Comparison of ENCODE assay signal across 1 cellular context in the genomic region with DNA sequence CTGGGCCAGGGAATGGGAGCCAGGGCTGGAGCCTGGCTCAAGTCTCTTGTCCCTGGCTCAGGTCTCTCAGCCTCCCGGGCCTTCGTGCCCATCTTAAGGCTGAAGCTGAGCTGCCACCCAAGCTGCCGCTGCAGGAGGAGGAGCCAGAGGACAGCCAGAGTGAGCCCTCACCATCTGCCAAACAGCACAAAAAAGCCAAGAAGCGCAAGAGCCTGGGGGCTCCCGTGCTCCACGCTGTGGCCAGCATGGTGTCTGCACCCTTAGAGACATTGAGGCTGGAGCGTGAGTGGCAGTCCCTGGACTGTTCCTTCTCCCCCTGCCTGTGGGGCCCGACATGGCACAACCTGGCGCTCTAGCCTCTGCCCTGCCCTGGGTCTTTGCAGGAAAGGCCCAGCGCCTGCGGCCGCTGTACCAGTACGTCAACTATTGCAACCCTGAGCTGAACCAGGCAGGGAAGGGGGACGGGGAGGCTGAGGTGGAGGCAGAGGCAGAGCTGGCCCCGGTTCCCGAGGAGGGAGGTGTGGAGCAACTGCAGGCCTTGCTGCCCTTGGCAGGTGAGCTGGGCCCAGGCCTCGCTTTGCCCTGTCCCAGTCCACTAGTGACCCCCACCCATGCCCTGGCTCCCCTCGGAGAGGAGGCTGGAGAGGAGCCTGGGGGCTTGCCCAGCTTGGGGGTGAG.
TF ChIP-seq lines count a peak whose summit lies in the region.

No MANE protein-coding gene starts in this region.

TF ChIP-seq in HepG2, 621 proteins besides CTCF, POLR2A, EP300 and RAD21 (continued from another document and continues in another):
- TF ChIP-seq, protein P1, sequence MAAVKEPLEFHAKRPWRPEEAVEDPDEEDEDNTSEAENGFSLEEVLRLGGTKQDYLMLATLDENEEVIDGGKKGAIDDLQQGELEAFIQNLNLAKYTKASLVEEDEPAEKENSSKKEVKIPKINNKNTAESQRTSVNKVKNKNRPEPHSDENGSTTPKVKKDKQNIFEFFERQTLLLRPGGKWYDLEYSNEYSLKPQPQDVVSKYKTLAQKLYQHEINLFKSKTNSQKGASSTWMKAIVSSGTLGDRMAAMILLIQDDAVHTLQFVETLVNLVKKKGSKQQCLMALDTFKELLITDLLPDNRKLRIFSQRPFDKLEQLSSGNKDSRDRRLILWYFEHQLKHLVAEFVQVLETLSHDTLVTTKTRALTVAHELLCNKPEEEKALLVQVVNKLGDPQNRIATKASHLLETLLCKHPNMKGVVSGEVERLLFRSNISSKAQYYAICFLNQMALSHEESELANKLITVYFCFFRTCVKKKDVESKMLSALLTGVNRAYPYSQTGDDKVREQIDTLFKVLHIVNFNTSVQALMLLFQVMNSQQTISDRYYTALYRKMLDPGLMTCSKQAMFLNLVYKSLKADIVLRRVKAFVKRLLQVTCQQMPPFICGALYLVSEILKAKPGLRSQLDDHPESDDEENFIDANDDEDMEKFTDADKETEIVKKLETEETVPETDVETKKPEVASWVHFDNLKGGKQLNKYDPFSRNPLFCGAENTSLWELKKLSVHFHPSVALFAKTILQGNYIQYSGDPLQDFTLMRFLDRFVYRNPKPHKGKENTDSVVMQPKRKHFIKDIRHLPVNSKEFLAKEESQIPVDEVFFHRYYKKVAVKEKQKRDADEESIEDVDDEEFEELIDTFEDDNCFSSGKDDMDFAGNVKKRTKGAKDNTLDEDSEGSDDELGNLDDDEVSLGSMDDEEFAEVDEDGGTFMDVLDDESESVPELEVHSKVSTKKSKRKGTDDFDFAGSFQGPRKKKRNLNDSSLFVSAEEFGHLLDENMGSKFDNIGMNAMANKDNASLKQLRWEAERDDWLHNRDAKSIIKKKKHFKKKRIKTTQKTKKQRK (IDR thresholded peaks at IDR 0.05; ENCODE audit: low read length): no peak
- peak; percentile 38; the same call in 1 of the 2 replicates for TF ChIP-seq HNF4A (CRISPR knock-in tag; IDR thresholded peaks at IDR 0.05)
- TF ChIP-seq PHF5A (CRISPR knock-in tag; IDR thresholded peaks at IDR 0.05; ENCODE audit: low read depth, unreplicated experiment): no peak
- 0 out of 2 replicates have a peak, but pooled peaks have one; percentile 34 for TF ChIP-seq RBAK (CRISPR knock-in tag; IDR thresholded peaks at IDR 0.05)
- TF ChIP-seq TCF7L2 (IDR thresholded peaks at IDR 0.05; ENCODE audit: low read depth, low read length): no peak
- no peak for TF ChIP-seq KDM1A (CRISPR knock-in tag; IDR thresholded peaks at IDR 0.05)
- TF ChIP-seq, protein P2, sequence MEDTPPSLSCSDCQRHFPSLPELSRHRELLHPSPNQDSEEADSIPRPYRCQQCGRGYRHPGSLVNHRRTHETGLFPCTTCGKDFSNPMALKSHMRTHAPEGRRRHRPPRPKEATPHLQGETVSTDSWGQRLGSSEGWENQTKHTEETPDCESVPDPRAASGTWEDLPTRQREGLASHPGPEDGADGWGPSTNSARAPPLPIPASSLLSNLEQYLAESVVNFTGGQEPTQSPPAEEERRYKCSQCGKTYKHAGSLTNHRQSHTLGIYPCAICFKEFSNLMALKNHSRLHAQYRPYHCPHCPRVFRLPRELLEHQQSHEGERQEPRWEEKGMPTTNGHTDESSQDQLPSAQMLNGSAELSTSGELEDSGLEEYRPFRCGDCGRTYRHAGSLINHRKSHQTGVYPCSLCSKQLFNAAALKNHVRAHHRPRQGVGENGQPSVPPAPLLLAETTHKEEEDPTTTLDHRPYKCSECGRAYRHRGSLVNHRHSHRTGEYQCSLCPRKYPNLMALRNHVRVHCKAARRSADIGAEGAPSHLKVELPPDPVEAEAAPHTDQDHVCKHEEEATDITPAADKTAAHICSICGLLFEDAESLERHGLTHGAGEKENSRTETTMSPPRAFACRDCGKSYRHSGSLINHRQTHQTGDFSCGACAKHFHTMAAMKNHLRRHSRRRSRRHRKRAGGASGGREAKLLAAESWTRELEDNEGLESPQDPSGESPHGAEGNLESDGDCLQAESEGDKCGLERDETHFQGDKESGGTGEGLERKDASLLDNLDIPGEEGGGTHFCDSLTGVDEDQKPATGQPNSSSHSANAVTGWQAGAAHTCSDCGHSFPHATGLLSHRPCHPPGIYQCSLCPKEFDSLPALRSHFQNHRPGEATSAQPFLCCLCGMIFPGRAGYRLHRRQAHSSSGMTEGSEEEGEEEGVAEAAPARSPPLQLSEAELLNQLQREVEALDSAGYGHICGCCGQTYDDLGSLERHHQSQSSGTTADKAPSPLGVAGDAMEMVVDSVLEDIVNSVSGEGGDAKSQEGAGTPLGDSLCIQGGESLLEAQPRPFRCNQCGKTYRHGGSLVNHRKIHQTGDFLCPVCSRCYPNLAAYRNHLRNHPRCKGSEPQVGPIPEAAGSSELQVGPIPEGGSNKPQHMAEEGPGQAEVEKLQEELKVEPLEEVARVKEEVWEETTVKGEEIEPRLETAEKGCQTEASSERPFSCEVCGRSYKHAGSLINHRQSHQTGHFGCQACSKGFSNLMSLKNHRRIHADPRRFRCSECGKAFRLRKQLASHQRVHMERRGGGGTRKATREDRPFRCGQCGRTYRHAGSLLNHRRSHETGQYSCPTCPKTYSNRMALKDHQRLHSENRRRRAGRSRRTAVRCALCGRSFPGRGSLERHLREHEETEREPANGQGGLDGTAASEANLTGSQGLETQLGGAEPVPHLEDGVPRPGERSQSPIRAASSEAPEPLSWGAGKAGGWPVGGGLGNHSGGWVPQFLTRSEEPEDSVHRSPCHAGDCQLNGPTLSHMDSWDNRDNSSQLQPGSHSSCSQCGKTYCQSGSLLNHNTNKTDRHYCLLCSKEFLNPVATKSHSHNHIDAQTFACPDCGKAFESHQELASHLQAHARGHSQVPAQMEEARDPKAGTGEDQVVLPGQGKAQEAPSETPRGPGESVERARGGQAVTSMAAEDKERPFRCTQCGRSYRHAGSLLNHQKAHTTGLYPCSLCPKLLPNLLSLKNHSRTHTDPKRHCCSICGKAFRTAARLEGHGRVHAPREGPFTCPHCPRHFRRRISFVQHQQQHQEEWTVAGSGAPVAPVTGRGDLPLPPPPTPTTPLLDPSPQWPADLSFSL (CRISPR knock-in tag; IDR thresholded peaks at IDR 0.05): no peak
- no peak for TF ChIP-seq KIAA2018 (CRISPR knock-in tag; IDR thresholded peaks at IDR 0.05; ENCODE audit: borderline replicate concordance)
- TF ChIP-seq MYNN (CRISPR knock-in tag; IDR thresholded peaks at IDR 0.05; ENCODE audit: low read depth): no peak; the same call in 1 of the 2 replicates
- TF ChIP-seq CREB1 (IDR thresholded peaks at IDR 0.05): no peak
- TF ChIP-seq CREB1 (CRISPR knock-in tag; IDR thresholded peaks at IDR 0.05): no peak
- TF ChIP-seq, protein P3, sequence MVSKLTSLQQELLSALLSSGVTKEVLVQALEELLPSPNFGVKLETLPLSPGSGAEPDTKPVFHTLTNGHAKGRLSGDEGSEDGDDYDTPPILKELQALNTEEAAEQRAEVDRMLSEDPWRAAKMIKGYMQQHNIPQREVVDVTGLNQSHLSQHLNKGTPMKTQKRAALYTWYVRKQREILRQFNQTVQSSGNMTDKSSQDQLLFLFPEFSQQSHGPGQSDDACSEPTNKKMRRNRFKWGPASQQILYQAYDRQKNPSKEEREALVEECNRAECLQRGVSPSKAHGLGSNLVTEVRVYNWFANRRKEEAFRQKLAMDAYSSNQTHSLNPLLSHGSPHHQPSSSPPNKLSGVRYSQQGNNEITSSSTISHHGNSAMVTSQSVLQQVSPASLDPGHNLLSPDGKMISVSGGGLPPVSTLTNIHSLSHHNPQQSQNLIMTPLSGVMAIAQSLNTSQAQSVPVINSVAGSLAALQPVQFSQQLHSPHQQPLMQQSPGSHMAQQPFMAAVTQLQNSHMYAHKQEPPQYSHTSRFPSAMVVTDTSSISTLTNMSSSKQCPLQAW (CRISPR knock-in tag; IDR thresholded peaks at IDR 0.05): 0 out of 2 replicates have a peak, but pooled peaks have one; percentile 15
- peak; percentile 84; the same call in 1 of the 2 replicates for TF ChIP-seq FOXC1 (CRISPR knock-in tag; IDR thresholded peaks at IDR 0.05; ENCODE audit: borderline replicate concordance)
- peak; percentile 75 for TF ChIP-seq ZNF724P (CRISPR knock-in tag; IDR thresholded peaks at IDR 0.05; ENCODE audit: borderline replicate concordance)
- TF ChIP-seq AHR (CRISPR knock-in tag; IDR thresholded peaks at IDR 0.05): peak; percentile 3; the same call in 1 of the 2 replicates
- peak; percentile 95; the same call in 2 of the 3 replicates for TF ChIP-seq MXI1 (IDR thresholded peaks at IDR 0.05; ENCODE audit: borderline replicate concordance, low read depth, low read length)
- TF ChIP-seq ISL2 (CRISPR knock-in tag; IDR thresholded peaks at IDR 0.05): peak; percentile 69; the same call in 1 of the 2 replicates
- TF ChIP-seq ZMAT3 (CRISPR knock-in tag; conservative IDR thresholded peaks at IDR 0.05): peak; percentile 73; the same call in 1 of the 2 replicates
- no peak for TF ChIP-seq REXO4 (CRISPR knock-in tag; IDR thresholded peaks at IDR 0.05; ENCODE audit: borderline replicate concordance)
- TF ChIP-seq, protein P4, sequence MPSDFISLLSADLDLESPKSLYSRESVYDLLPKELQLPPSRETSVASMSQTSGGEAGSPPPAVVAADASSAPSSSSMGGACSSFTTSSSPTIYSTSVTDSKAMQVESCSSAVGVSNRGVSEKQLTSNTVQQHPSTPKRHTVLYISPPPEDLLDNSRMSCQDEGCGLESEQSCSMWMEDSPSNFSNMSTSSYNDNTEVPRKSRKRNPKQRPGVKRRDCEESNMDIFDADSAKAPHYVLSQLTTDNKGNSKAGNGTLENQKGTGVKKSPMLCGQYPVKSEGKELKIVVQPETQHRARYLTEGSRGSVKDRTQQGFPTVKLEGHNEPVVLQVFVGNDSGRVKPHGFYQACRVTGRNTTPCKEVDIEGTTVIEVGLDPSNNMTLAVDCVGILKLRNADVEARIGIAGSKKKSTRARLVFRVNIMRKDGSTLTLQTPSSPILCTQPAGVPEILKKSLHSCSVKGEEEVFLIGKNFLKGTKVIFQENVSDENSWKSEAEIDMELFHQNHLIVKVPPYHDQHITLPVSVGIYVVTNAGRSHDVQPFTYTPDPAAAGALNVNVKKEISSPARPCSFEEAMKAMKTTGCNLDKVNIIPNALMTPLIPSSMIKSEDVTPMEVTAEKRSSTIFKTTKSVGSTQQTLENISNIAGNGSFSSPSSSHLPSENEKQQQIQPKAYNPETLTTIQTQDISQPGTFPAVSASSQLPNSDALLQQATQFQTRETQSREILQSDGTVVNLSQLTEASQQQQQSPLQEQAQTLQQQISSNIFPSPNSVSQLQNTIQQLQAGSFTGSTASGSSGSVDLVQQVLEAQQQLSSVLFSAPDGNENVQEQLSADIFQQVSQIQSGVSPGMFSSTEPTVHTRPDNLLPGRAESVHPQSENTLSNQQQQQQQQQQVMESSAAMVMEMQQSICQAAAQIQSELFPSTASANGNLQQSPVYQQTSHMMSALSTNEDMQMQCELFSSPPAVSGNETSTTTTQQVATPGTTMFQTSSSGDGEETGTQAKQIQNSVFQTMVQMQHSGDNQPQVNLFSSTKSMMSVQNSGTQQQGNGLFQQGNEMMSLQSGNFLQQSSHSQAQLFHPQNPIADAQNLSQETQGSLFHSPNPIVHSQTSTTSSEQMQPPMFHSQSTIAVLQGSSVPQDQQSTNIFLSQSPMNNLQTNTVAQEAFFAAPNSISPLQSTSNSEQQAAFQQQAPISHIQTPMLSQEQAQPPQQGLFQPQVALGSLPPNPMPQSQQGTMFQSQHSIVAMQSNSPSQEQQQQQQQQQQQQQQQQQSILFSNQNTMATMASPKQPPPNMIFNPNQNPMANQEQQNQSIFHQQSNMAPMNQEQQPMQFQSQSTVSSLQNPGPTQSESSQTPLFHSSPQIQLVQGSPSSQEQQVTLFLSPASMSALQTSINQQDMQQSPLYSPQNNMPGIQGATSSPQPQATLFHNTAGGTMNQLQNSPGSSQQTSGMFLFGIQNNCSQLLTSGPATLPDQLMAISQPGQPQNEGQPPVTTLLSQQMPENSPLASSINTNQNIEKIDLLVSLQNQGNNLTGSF (CRISPR knock-in tag; IDR thresholded peaks at IDR 0.05): no peak
- no peak for TF ChIP-seq ZNF251 (CRISPR knock-in tag; IDR thresholded peaks at IDR 0.05)
- no peak for TF ChIP-seq CENPX (CRISPR knock-in tag; IDR thresholded peaks at IDR 0.05)
- peak; percentile 90 for TF ChIP-seq HDAC2 (CRISPR knock-in tag; IDR thresholded peaks at IDR 0.05)
- peak; percentile 55 for TF ChIP-seq HDAC1 (CRISPR knock-in tag; IDR thresholded peaks at IDR 0.05)
- TF ChIP-seq NFE2L2 (IDR thresholded peaks at IDR 0.05; ENCODE audit: low read length): no peak
- TF ChIP-seq ZNF7 (CRISPR knock-in tag; IDR thresholded peaks at IDR 0.05): no peak
